In the genomic region with DNA sequence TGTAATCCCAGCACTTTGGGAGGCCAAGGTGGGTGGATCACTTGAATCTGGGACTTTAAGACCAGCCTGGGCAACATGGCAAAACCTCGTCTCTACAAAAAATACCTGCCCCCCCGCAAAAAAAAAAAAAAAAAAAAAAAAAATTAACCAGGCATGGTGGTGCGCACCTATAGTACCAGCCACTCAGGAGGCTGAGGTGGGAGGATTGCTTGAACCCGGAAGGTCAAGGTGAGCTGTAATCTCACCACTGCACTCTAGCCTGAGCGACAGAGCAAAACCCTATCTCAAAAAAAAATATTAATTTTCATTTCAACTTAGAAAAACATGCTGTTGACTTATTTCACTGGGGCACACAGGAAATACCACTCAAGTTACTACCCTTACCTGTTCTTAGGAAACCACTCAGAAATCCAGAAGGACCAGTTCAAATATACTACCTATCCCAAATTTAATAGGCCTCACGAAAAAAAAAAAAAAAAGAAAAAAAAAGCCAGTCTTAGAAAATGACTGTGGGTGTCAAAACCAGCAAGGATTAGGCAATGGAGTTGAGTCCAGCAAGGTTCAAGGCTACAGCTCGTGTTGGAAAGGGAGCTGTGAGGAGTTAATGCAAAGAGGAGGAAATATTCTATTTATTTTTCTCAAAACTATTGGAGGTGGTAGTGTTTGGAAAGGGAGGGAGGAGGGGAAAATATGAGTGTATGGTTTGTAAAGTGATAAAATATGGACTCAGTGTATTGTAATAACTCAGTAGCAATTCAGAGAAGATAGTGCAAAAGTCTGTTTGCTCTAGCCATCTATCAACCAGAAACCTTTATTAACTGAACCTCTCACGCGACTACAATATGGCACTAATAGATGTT, we compare ENCODE assay signal across 1 cellular context.
TF ChIP-seq lines count a peak whose summit lies in the region.

No MANE protein-coding gene starts in this region.

TF ChIP-seq in HepG2, 621 proteins besides CTCF, POLR2A, EP300 and RAD21 (continued from another document and continues in another):
- TF ChIP-seq ZNF792 (CRISPR knock-in tag; IDR thresholded peaks at IDR 0.05) (no peak; the same call in 1 of the 2 replicates), SOX5 (CRISPR knock-in tag; IDR thresholded peaks at IDR 0.05; ENCODE audit: borderline replicate concordance) (peak; percentile 89), TP53 (CRISPR knock-in tag; conservative IDR thresholded peaks at IDR 0.05) (no peak), KLF16 (CRISPR knock-in tag; IDR thresholded peaks at IDR 0.05) (peak in 1 of 2 experiments; percentile 71; a peak in 1 of 4 replicates), DPF2 (CRISPR knock-in tag; IDR thresholded peaks at IDR 0.05; ENCODE audit: borderline replicate concordance, low read depth) (peak; percentile 95), BRCA1 (CRISPR knock-in tag; IDR thresholded peaks at IDR 0.05) (0 out of 2 replicates have a peak, but pooled peaks have one; percentile 40), GATA4 (IDR thresholded peaks at IDR 0.05; ENCODE audit: borderline replicate concordance, low read depth) (no peak), ATF7-NPFF (CRISPR knock-in tag; IDR thresholded peaks at IDR 0.05; ENCODE audit: low read depth) (no peak), NCOA1 (CRISPR knock-in tag; IDR thresholded peaks at IDR 0.05) (0 out of 2 replicates have a peak, but pooled peaks have one; percentile 42), ZNF264 (CRISPR knock-in tag; IDR thresholded peaks at IDR 0.05) (peak; percentile 82; the same call in 1 of the 2 replicates), DMAP1 (CRISPR knock-in tag; IDR thresholded peaks at IDR 0.05) (peak; percentile 52; the same call in 1 of the 2 replicates), BCL6 (CRISPR knock-in tag; IDR thresholded peaks at IDR 0.05) (peak; percentile 89), ZNF230 (CRISPR knock-in tag; IDR thresholded peaks at IDR 0.05) (no peak), ZNF703 (CRISPR knock-in tag; IDR thresholded peaks at IDR 0.05; ENCODE audit: borderline replicate concordance) (0 out of 2 replicates have a peak, but pooled peaks have one; percentile 54), CREM (IDR thresholded peaks at IDR 0.05) (peak; percentile 81), CREM (CRISPR knock-in tag; IDR thresholded peaks at IDR 0.05) (no peak), SIN3A (IDR thresholded peaks at IDR 0.05; ENCODE audit: borderline replicate concordance, low read depth, low read length) (0 out of 2 replicates have a peak, but pooled peaks have one; percentile 34)
- TF ChIP-seq, protein P1, sequence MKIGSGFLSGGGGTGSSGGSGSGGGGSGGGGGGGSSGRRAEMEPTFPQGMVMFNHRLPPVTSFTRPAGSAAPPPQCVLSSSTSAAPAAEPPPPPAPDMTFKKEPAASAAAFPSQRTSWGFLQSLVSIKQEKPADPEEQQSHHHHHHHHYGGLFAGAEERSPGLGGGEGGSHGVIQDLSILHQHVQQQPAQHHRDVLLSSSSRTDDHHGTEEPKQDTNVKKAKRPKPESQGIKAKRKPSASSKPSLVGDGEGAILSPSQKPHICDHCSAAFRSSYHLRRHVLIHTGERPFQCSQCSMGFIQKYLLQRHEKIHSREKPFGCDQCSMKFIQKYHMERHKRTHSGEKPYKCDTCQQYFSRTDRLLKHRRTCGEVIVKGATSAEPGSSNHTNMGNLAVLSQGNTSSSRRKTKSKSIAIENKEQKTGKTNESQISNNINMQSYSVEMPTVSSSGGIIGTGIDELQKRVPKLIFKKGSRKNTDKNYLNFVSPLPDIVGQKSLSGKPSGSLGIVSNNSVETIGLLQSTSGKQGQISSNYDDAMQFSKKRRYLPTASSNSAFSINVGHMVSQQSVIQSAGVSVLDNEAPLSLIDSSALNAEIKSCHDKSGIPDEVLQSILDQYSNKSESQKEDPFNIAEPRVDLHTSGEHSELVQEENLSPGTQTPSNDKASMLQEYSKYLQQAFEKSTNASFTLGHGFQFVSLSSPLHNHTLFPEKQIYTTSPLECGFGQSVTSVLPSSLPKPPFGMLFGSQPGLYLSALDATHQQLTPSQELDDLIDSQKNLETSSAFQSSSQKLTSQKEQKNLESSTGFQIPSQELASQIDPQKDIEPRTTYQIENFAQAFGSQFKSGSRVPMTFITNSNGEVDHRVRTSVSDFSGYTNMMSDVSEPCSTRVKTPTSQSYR (CRISPR knock-in tag; IDR thresholded peaks at IDR 0.05; ENCODE audit: borderline replicate concordance): peak; percentile 71; the same call in 1 of the 2 replicates
- TF ChIP-seq, protein P2, sequence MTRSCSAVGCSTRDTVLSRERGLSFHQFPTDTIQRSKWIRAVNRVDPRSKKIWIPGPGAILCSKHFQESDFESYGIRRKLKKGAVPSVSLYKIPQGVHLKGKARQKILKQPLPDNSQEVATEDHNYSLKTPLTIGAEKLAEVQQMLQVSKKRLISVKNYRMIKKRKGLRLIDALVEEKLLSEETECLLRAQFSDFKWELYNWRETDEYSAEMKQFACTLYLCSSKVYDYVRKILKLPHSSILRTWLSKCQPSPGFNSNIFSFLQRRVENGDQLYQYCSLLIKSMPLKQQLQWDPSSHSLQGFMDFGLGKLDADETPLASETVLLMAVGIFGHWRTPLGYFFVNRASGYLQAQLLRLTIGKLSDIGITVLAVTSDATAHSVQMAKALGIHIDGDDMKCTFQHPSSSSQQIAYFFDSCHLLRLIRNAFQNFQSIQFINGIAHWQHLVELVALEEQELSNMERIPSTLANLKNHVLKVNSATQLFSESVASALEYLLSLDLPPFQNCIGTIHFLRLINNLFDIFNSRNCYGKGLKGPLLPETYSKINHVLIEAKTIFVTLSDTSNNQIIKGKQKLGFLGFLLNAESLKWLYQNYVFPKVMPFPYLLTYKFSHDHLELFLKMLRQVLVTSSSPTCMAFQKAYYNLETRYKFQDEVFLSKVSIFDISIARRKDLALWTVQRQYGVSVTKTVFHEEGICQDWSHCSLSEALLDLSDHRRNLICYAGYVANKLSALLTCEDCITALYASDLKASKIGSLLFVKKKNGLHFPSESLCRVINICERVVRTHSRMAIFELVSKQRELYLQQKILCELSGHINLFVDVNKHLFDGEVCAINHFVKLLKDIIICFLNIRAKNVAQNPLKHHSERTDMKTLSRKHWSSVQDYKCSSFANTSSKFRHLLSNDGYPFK (CRISPR knock-in tag; IDR thresholded peaks at IDR 0.05; ENCODE audit: borderline replicate concordance): no peak
- TF ChIP-seq, protein P3, sequence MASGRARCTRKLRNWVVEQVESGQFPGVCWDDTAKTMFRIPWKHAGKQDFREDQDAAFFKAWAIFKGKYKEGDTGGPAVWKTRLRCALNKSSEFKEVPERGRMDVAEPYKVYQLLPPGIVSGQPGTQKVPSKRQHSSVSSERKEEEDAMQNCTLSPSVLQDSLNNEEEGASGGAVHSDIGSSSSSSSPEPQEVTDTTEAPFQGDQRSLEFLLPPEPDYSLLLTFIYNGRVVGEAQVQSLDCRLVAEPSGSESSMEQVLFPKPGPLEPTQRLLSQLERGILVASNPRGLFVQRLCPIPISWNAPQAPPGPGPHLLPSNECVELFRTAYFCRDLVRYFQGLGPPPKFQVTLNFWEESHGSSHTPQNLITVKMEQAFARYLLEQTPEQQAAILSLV (CRISPR knock-in tag; IDR thresholded peaks at IDR 0.05; ENCODE audit: borderline replicate concordance): no peak
- TF ChIP-seq, protein P4, sequence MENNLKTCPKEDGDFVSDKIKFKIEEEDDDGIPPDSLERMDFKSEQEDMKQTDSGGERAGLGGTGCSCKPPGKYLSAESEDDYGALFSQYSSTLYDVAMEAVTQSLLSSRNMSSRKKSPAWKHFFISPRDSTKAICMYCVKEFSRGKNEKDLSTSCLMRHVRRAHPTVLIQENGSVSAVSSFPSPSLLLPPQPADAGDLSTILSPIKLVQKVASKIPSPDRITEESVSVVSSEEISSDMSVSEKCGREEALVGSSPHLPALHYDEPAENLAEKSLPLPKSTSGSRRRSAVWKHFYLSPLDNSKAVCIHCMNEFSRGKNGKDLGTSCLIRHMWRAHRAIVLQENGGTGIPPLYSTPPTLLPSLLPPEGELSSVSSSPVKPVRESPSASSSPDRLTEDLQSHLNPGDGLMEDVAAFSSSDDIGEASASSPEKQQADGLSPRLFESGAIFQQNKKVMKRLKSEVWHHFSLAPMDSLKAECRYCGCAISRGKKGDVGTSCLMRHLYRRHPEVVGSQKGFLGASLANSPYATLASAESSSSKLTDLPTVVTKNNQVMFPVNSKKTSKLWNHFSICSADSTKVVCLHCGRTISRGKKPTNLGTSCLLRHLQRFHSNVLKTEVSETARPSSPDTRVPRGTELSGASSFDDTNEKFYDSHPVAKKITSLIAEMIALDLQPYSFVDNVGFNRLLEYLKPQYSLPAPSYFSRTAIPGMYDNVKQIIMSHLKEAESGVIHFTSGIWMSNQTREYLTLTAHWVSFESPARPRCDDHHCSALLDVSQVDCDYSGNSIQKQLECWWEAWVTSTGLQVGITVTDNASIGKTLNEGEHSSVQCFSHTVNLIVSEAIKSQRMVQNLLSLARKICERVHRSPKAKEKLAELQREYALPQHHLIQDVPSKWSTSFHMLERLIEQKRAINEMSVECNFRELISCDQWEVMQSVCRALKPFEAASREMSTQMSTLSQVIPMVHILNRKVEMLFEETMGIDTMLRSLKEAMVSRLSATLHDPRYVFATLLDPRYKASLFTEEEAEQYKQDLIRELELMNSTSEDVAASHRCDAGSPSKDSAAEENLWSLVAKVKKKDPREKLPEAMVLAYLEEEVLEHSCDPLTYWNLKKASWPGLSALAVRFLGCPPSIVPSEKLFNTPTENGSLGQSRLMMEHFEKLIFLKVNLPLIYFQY (CRISPR knock-in tag; IDR thresholded peaks at IDR 0.05; ENCODE audit: borderline replicate concordance): peak; percentile 13; the same call in 1 of the 2 replicates
- TF ChIP-seq, protein P5, sequence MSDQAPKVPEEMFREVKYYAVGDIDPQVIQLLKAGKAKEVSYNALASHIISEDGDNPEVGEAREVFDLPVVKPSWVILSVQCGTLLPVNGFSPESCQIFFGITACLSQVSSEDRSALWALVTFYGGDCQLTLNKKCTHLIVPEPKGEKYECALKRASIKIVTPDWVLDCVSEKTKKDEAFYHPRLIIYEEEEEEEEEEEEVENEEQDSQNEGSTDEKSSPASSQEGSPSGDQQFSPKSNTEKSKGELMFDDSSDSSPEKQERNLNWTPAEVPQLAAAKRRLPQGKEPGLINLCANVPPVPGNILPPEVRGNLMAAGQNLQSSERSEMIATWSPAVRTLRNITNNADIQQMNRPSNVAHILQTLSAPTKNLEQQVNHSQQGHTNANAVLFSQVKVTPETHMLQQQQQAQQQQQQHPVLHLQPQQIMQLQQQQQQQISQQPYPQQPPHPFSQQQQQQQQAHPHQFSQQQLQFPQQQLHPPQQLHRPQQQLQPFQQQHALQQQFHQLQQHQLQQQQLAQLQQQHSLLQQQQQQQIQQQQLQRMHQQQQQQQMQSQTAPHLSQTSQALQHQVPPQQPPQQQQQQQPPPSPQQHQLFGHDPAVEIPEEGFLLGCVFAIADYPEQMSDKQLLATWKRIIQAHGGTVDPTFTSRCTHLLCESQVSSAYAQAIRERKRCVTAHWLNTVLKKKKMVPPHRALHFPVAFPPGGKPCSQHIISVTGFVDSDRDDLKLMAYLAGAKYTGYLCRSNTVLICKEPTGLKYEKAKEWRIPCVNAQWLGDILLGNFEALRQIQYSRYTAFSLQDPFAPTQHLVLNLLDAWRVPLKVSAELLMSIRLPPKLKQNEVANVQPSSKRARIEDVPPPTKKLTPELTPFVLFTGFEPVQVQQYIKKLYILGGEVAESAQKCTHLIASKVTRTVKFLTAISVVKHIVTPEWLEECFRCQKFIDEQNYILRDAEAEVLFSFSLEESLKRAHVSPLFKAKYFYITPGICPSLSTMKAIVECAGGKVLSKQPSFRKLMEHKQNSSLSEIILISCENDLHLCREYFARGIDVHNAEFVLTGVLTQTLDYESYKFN (CRISPR knock-in tag; conservative IDR thresholded peaks at IDR 0.05): peak; percentile 95
- TF ChIP-seq, protein P6, sequence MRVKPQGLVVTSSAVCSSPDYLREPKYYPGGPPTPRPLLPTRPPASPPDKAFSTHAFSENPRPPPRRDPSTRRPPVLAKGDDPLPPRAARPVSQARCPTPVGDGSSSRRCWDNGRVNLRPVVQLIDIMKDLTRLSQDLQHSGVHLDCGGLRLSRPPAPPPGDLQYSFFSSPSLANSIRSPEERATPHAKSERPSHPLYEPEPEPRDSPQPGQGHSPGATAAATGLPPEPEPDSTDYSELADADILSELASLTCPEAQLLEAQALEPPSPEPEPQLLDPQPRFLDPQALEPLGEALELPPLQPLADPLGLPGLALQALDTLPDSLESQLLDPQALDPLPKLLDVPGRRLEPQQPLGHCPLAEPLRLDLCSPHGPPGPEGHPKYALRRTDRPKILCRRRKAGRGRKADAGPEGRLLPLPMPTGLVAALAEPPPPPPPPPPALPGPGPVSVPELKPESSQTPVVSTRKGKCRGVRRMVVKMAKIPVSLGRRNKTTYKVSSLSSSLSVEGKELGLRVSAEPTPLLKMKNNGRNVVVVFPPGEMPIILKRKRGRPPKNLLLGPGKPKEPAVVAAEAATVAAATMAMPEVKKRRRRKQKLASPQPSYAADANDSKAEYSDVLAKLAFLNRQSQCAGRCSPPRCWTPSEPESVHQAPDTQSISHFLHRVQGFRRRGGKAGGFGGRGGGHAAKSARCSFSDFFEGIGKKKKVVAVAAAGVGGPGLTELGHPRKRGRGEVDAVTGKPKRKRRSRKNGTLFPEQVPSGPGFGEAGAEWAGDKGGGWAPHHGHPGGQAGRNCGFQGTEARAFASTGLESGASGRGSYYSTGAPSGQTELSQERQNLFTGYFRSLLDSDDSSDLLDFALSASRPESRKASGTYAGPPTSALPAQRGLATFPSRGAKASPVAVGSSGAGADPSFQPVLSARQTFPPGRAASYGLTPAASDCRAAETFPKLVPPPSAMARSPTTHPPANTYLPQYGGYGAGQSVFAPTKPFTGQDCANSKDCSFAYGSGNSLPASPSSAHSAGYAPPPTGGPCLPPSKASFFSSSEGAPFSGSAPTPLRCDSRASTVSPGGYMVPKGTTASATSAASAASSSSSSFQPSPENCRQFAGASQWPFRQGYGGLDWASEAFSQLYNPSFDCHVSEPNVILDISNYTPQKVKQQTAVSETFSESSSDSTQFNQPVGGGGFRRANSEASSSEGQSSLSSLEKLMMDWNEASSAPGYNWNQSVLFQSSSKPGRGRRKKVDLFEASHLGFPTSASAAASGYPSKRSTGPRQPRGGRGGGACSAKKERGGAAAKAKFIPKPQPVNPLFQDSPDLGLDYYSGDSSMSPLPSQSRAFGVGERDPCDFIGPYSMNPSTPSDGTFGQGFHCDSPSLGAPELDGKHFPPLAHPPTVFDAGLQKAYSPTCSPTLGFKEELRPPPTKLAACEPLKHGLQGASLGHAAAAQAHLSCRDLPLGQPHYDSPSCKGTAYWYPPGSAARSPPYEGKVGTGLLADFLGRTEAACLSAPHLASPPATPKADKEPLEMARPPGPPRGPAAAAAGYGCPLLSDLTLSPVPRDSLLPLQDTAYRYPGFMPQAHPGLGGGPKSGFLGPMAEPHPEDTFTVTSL (CRISPR knock-in tag; IDR thresholded peaks at IDR 0.05; ENCODE audit: borderline replicate concordance): peak; percentile 77; the same call in 1 of the 2 replicates
- TF ChIP-seq, protein P7, sequence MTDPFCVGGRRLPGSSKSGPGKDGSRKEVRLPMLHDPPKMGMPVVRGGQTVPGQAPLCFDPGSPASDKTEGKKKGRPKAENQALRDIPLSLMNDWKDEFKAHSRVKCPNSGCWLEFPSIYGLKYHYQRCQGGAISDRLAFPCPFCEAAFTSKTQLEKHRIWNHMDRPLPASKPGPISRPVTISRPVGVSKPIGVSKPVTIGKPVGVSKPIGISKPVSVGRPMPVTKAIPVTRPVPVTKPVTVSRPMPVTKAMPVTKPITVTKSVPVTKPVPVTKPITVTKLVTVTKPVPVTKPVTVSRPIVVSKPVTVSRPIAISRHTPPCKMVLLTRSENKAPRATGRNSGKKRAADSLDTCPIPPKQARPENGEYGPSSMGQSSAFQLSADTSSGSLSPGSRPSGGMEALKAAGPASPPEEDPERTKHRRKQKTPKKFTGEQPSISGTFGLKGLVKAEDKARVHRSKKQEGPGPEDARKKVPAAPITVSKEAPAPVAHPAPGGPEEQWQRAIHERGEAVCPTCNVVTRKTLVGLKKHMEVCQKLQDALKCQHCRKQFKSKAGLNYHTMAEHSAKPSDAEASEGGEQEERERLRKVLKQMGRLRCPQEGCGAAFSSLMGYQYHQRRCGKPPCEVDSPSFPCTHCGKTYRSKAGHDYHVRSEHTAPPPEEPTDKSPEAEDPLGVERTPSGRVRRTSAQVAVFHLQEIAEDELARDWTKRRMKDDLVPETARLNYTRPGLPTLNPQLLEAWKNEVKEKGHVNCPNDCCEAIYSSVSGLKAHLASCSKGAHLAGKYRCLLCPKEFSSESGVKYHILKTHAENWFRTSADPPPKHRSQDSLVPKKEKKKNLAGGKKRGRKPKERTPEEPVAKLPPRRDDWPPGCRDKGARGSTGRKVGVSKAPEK (CRISPR knock-in tag; IDR thresholded peaks at IDR 0.05; ENCODE audit: borderline replicate concordance): no peak
